ENCODE assay signal across 20 cellular contexts in genomic region chr14:28954025-28954424, GRCh38.
DNase-seq lines count a peak whose midpoint lies in the region; ATAC-seq and TF ChIP-seq lines count a peak whose summit lies in the region.
"Had no signal": no experiment of that assay in that cellular context is flagged by ENCODE, and none has a peak within 500 bp of the region (broad histone marks: within the 10 kb centered on the region; RNA-seq: fewer than 3 reads in every experiment).

No MANE protein-coding gene starts in this region.

- H3K27me3 ChIP-seq in transverse colon, result no peaks in the 10 kb centered on the region
- H3K27me3 ChIP-seq: BE2C; BLaER1 treated with 17β-estradiol and CSF1 and Interleukin-3, amounts not matched to agents 10 nM and 100 nM had no signal

- H3K9me3 ChIP-seq in transverse colon, result peaks cover 0 to under 1% of the 10 kb centered on the region in 2 donors
- H3K9me3 ChIP-seq: A549; BLaER1 treated with 17β-estradiol and CSF1 and Interleukin-3, amounts not matched to agents 10 nM and 100 nM; Caco-2 had no signal

- DNase-seq in NCI-H748 (lab: John Stamatoyannopoulos, UW; ENCODE audit: unreplicated experiment), result peak; percentile 42
- DNase-seq in NCI-H748 treated with DMSO at 0.1 percent for 48 hours (lab: John Stamatoyannopoulos, UW), result no peak
- peak; percentile 38 for DNase-seq in NCI-H146 (lab: John Stamatoyannopoulos, UW)
- no peak for DNase-seq in NCI-H446 (lab: John Stamatoyannopoulos, UW)
- no peak for DNase-seq in transverse colon
- DNase-seq: 8988T; ACHN; AML-193; BE2C; Caco-2; CD4-positive, alpha-beta memory T cell; DMS53; DND-41; GM23248; H7; HCEC 1CT had no signal

- H3K27ac ChIP-seq in VCaP, result peak overlapping the region; percentile 90
- no peak overlapping the region for H3K27ac ChIP-seq in transverse colon
- H3K27ac ChIP-seq: A549; BLaER1 treated with 17β-estradiol and CSF1 and Interleukin-3, amounts not matched to agents 10 nM and 100 nM; GM23248 had no signal

- TF ChIP-seq EP300 in transverse colon (IDR thresholded peaks at IDR 0.05; ENCODE audit: low read depth), result no peak

- WGBS in transverse colon (ENCODE audit: low coverage in 1 of 2), 2 donors, result 69 to 85% methylated on average over 1 to 2 of the region's 2 CpGs

- no peak for ATAC-seq in HG03039 (IDR thresholded peaks at IDR 0.05; ENCODE audit: unreplicated experiment)
- ATAC-seq: A549 had no signal

- H3K4me1 ChIP-seq in transverse colon, result no peaks in the 10 kb centered on the region
- H3K4me1 ChIP-seq: A549; BE2C; BLaER1 treated with 17β-estradiol and CSF1 and Interleukin-3, amounts not matched to agents 10 nM and 100 nM; Caco-2 had no signal

- in situ Hi-C loops in transverse colon (cut with MboI; ENCODE audit: low pct_ligation_motif_present in 1 of 4, low pct_unique_long_range_greater_than_20kb in 1 of 4, low sequenced_read_pairs in 3 of 4), result no loop called here

- no peak overlapping the region for H3K4me3 ChIP-seq in transverse colon
- H3K4me3 ChIP-seq: A549; BLaER1 treated with 17β-estradiol and CSF1 and Interleukin-3, amounts not matched to agents 10 nM and 100 nM; GM23248 had no signal

- no peaks in the 10 kb centered on the region for H3K36me3 ChIP-seq in transverse colon
- H3K36me3 ChIP-seq: BE2C; BLaER1 treated with 17β-estradiol and CSF1 and Interleukin-3, amounts not matched to agents 10 nM and 100 nM had no signal

- intact Hi-C loops in transverse colon (cut with DNase I; ENCODE audit: low total_unique reads), result no loop called here

- TF ChIP-seq CTCF in VCaP (conservative IDR thresholded peaks at IDR 0.05), result no peak
- TF ChIP-seq CTCF in transverse colon (IDR thresholded peaks at IDR 0.05), result no peak

- TF ChIP-seq POLR2A in transverse colon (IDR thresholded peaks at IDR 0.05), result no peak

Comparison
In these comparisons a context has a peak if more than half of its experiments do, and no peak if none do; other contexts are left out.
1. DNase-seq: peak in NCI-H748 (single experiment) and NCI-H146 (single experiment); none in NCI-H748 treated with DMSO at 0.1 percent for 48 hours (single experiment), NCI-H446 (0 of 2) and transverse colon (single experiment).